Comparison of ENCODE assay signal across 21 cellular contexts in the genomic region with DNA sequence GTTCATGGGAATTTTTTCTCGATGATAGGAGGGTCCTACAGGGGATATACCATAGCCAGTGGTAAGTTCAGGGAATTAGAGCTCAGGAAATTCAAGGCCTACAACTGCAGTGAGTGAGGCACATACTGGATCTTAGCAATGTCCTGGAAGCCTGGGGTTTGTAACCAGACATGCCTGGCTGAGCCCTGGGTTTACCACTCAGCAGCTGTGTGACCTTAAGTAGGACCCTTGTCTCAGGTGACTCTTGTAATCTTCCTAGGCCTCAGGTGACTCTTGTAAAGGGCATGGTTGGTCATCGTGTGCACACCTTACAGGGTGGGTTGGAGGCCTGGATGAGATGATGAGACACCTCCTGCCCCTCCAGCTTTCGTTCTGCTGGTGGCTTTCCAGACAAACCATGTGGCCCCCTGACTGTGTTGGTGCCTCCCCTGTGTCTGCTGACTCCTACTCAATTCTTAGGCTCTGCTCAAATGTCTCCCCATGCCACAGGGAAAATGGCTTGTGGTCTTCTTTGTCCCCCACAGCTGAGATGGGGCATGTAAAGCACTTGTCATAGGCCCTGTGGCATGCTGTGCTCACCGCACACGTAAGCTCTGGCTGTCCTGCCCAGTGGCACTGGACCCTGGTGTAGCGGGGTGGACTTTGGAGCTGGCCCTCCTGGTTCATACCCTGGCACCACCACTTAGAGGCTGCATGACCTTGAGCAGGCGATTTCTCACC.
DNase-seq lines count a peak whose midpoint lies in the region; ATAC-seq, FAIRE-seq and TF ChIP-seq lines count a peak whose summit lies in the region.
"Had no signal": no experiment of that assay in that cellular context is flagged by ENCODE, and none has a peak within 500 bp of the region (broad histone marks: within the 10 kb centered on the region; RNA-seq: fewer than 3 reads in every experiment).

No MANE protein-coding gene starts in this region.

- peaks cover 46 to 57% of the 10 kb centered on the region in 2 donors for H3K4me1 ChIP-seq in gastrocnemius medialis
- no peaks in the 10 kb centered on the region for H3K4me1 ChIP-seq in colonic mucosa
- H3K4me1 ChIP-seq: SJCRH30 had no signal

- in situ Hi-C loops in gastrocnemius medialis (cut with MboI; ENCODE audit: low sequenced_read_pairs in 4 of 4), result no loop called here

- DNase-seq in D721Med (ENCODE audit: insufficient read length, low spot score) (no peak), WERI-Rb-1 (peak; percentile 61), kidney tubule cell (ENCODE audit: low spot score) (peak; percentile 17), gastrocnemius medialis (peak in 1 of 2 donors; percentile 52), superior temporal gyrus (ENCODE audit: extremely low spot score) (no peak), colonic mucosa (no peak)
- DNase-seq in stimulated activated CD4-positive, alpha-beta T cell treated with anti-CD3 and anti-CD28 coated beads, Interleukin-4, amount 100 ng/mL, for 24 hours, result no peak
- DNase-seq: ACHN, C1 segment of cervical spinal cord, DND-41, H7, HFFc6, KG1, NCI-H1105 treated with DMSO at 0.1 percent for 48 hours, NCI-H2227 treated with DMSO at 0.1 percent for 48 hours, NCI-H510A treated with DMSO at 0.1 percent for 48 hours, NCI-H774, PC-3, RPMI8226, SJCRH30 had no signal

- H3K27me3 ChIP-seq in WERI-Rb-1 (ENCODE audit: insufficient read depth, low read depth, severe bottlenecking) (no peaks in the 10 kb centered on the region), gastrocnemius medialis (no peaks in the 10 kb centered on the region), colonic mucosa (no peaks in the 10 kb centered on the region)
- H3K27me3 ChIP-seq: SJCRH30 had no signal

- H3K36me3 ChIP-seq in WERI-Rb-1, result no peaks in the 10 kb centered on the region
- H3K36me3 ChIP-seq in gastrocnemius medialis, result no peaks in the 10 kb centered on the region
- H3K36me3 ChIP-seq in colonic mucosa, result no peaks in the 10 kb centered on the region
- H3K36me3 ChIP-seq: SJCRH30 had no signal

- H3K9me3 ChIP-seq in WERI-Rb-1 (ENCODE audit: severe bottlenecking), result no peaks in the 10 kb centered on the region
- no peaks in the 10 kb centered on the region for H3K9me3 ChIP-seq in gastrocnemius medialis
- H3K9me3 ChIP-seq in colonic mucosa, result peaks cover 3% of the 10 kb centered on the region
- H3K9me3 ChIP-seq: SJCRH30 had no signal

- H3K27ac ChIP-seq in WERI-Rb-1, result peak overlapping the region; percentile 74
- peak overlapping the region; percentile 80 to 96 (median 92) for H3K27ac ChIP-seq in gastrocnemius medialis
- H3K27ac ChIP-seq in colonic mucosa, result no peak overlapping the region
- H3K27ac ChIP-seq: SJCRH30 had no signal

- TF ChIP-seq CTCF in D721Med (IDR thresholded peaks at IDR 0.05; ENCODE audit: insufficient read depth, missing control alignments) (no peak), WERI-Rb-1 (IDR thresholded peaks at IDR 0.05; ENCODE audit: low read depth, low read length) (no peak), gastrocnemius medialis (IDR thresholded peaks at IDR 0.05 in 4 of 5, conservative IDR thresholded peaks at IDR 0.05 in 1 of 5) (no peak), colonic mucosa (IDR thresholded peaks at IDR 0.05) (no peak)

- no peak overlapping the region for H3K9ac ChIP-seq in colonic mucosa (ENCODE audit: low read depth in 2 of 2, low read length in 2 of 2)

- no peak for TF ChIP-seq POLR2A in gastrocnemius medialis (IDR thresholded peaks at IDR 0.05)

- H3K4me3 ChIP-seq in WERI-Rb-1 (ENCODE audit: low read depth, low read length) (no peak overlapping the region), gastrocnemius medialis (no peak overlapping the region), colonic mucosa (no peak overlapping the region)
- H3K4me3 ChIP-seq: SJCRH30 had no signal

- FAIRE-seq in D721Med (lab: Jason Lieb, UNC), result peak; percentile 41
- FAIRE-seq: HepG2 had no signal

- peak; percentile 2 to 31 for ATAC-seq in gastrocnemius medialis
- ATAC-seq: HepG2, PC-3 had no signal

- intact Hi-C loops in gastrocnemius medialis (cut with DNase I; ENCODE audit: low total_unique reads), result loop anchor here (5.0 kb wide), 1 partner anchor 89 kb away; no protein-coding TSS in a partner anchor
- intact Hi-C loops in colonic mucosa (cut with DNase I), result no loop called here

Comparison
In these comparisons a context has a peak if more than half of its experiments do, and no peak if none do; other contexts are left out.
1. DNase-seq: peak in WERI-Rb-1 (single experiment) and kidney tubule cell (single experiment); none in D721Med (single experiment), superior temporal gyrus (single experiment), stimulated activated CD4-positive, alpha-beta T cell treated with anti-CD3 and anti-CD28 coated beads, Interleukin-4, amount 100 ng/mL, for 24 hours (single experiment) and colonic mucosa (single experiment).